8 cellular contexts compared by ENCODE assay signal in genomic region chr19:4471400-4472173, GRCh38. TPM values are rescaled to one million over a fixed set of nuclear protein-coding genes. Genes with fewer than 3 reads are reported as not detected.
DNase-seq lines count a peak whose midpoint lies in the region; ATAC-seq, FAIRE-seq and TF ChIP-seq lines count a peak whose summit lies in the region.

No MANE protein-coding gene starts in this region.

- H3K36me3 ChIP-seq in bronchial epithelial cell (ENCODE audit: control insufficient read depth, insufficient read depth, low read length), result peaks cover 7% of the 10 kb centered on the region
- peaks cover under 1 to 4% of the 10 kb centered on the region in 2 donors for H3K36me3 ChIP-seq in small intestine (ENCODE audit: control insufficient read depth in 2 of 2, insufficient read depth in 2 of 2, low read length in 2 of 2)

- H3K4me3 ChIP-seq in bronchial epithelial cell (ENCODE audit: low read depth, low read length) (peak overlapping the region; percentile 48), small intestine (ENCODE audit: low read depth in 1 of 2, low read length in 2 of 2) (peak overlapping the region in 1 of 2 donors; percentile 55)

- peak; percentile 98 for FAIRE-seq in bronchial epithelial cell (lab: Jason Lieb, UNC)
- peak; percentile 99 for FAIRE-seq in small intestine (lab: Jason Lieb, UNC)

- no peaks in the 10 kb centered on the region for H3K9me3 ChIP-seq in small intestine (ENCODE audit: control insufficient read depth, low read depth)

- in situ Hi-C loops in ACHN (cut with HindIII; ENCODE audit: low pct_ligation_motif_present, low pct_unique_long_range_greater_than_20kb, low sequenced_read_pairs), result no loop called here

- H3K27me3 ChIP-seq in bronchial epithelial cell (ENCODE audit: control insufficient read depth, insufficient read depth, low read length), result no peaks in the 10 kb centered on the region
- no peaks in the 10 kb centered on the region for H3K27me3 ChIP-seq in small intestine (ENCODE audit: control insufficient read depth in 2 of 2, insufficient read depth in 2 of 2, low read length in 2 of 2)

- 0 to 1% (median 0%) methylated on average over 33 of the region's 33 CpGs for WGBS in small intestine, 3 donors

- peaks cover 0 to 6% of the 10 kb centered on the region in 2 donors for H3K4me1 ChIP-seq in small intestine (ENCODE audit: control insufficient read depth in 2 of 2, insufficient read depth in 1 of 2, low read depth in 1 of 2, low read length in 1 of 2)

- peak; percentile 87 for ATAC-seq in GM18873 (IDR thresholded peaks at IDR 0.05; ENCODE audit: low FRiP score, unreplicated experiment)
- peak; percentile 90 for ATAC-seq in HG03135 (IDR thresholded peaks at IDR 0.05; ENCODE audit: unreplicated experiment)

- TF ChIP-seq CTCF in VCaP (conservative IDR thresholded peaks at IDR 0.05) (no peak), bronchial epithelial cell (IDR thresholded peaks at IDR 0.05; ENCODE audit: insufficient read depth, low read length, severe bottlenecking) (no peak)

- H3K27ac ChIP-seq in VCaP, result peak overlapping the region; percentile 82
- H3K27ac ChIP-seq in small intestine (ENCODE audit: low read depth in 1 of 2, low read length in 1 of 2), result peak overlapping the region; percentile 79 to 98

- DNase-seq in ACHN, result peak; percentile 99
- peak; percentile 100 for DNase-seq in NCI-H2196 (lab: John Stamatoyannopoulos, UW; ENCODE audit: unreplicated experiment)
- DNase-seq in bronchial epithelial cell (ENCODE audit: low read depth), result peak; percentile 100
- DNase-seq in iPS-NIHi7 (ENCODE audit: extremely low spot score), result peak; percentile 99
- DNase-seq in small intestine, result peak; percentile 100

RNA-seq across cellular contexts. Expression of gene HDGFL2, which starts 0.5 kb away (rescaled TPM):
- 35.0 and 45.7 TPM in 2 replicates for total RNA-seq in bronchial epithelial cell
- 10 to 100 TPM; 18.4 to 34.8 (median 22.1) TPM for polyA plus RNA-seq in small intestine

RNA-seq across cellular contexts. Expression of gene UBXN6, which starts 14.0 kb away (rescaled TPM):
- 116 and 119 TPM in 2 replicates for total RNA-seq in bronchial epithelial cell
- polyA plus RNA-seq in small intestine, result 100 to 1,000 TPM in 2 of 3 donors, 10 to 100 TPM in 1; 82.7 to 194 (median 157) TPM

RNA-seq across cellular contexts. Expression of gene PLIN4, which starts 46.7 kb away (rescaled TPM):
- 4.4 and 4.7 TPM in 2 replicates for total RNA-seq in bronchial epithelial cell
- 10 to 100 TPM in 1 of 3 donors, 1 to 10 TPM in 1, under 1 TPM in 1; 0.89 to 16.9 (median 1.4) TPM for polyA plus RNA-seq in small intestine
